Comparison of ENCODE assay signal across 7 cellular contexts in genomic region chr11:66328307-66329144, GRCh38. TPM values are rescaled to one million over a fixed set of nuclear protein-coding genes. Genes with fewer than 3 reads are reported as not detected.
DNase-seq lines count a peak whose midpoint lies in the region; ATAC-seq, FAIRE-seq and TF ChIP-seq lines count a peak whose summit lies in the region.

No MANE protein-coding gene starts in this region.

- H3K27me3 ChIP-seq in Panc1 (ENCODE audit: control insufficient read depth, insufficient read depth, low read length) = no peaks in the 10 kb centered on the region
- no peaks in the 10 kb centered on the region for H3K27me3 ChIP-seq in neural cell (ENCODE audit: insufficient read depth, low read depth, low read length)

- peak overlapping the region in 1 of 3 donors; percentile 16 for H3K27ac Mint-ChIP-seq in IgD-negative memory B cell
- no peak overlapping the region for H3K27ac Mint-ChIP-seq in activated T-cell treated with anti-CD3 and anti-CD28 coated beads, Interleukin-2, amount 50 U/mL, for 72 hours
- peak overlapping the region; percentile 88 for H3K27ac Mint-ChIP-seq in stimulated activated naive CD8-positive, alpha-beta T cell treated with anti-CD3 and anti-CD28 coated beads, Interleukin-15, Interleukin-2, amounts not matched to agents 100 ng/mL and 50 ng/mL, for 24 hours

- H3K9me2 ChIP-seq in neural cell (ENCODE audit: insufficient read depth, low read length) = no peaks in the 10 kb centered on the region

- peaks cover 18% of the 10 kb centered on the region for H3K4me1 ChIP-seq in Panc1 (ENCODE audit: control insufficient read depth, insufficient read depth, low read length)

- H4K20me1 ChIP-seq in neural cell (ENCODE audit: insufficient read depth) = no peaks in the 10 kb centered on the region

- POLR2A ChIA-PET in Panc1 (lab: Charles Lee) = no interaction called here

- peak; percentile 100 for FAIRE-seq in GM12892 (lab: Jason Lieb, UNC)

- peaks cover 0 to 9% (median 9%) of the 10 kb centered on the region in 3 donors for H3K4me1 Mint-ChIP-seq in IgD-negative memory B cell
- H3K4me1 Mint-ChIP-seq in activated T-cell treated with anti-CD3 and anti-CD28 coated beads, Interleukin-2, amount 50 U/mL, for 72 hours (ENCODE audit: low read depth) = peaks cover 44% of the 10 kb centered on the region
- peaks cover 39% of the 10 kb centered on the region for H3K4me1 Mint-ChIP-seq in stimulated activated naive CD8-positive, alpha-beta T cell treated with anti-CD3 and anti-CD28 coated beads, Interleukin-15, Interleukin-2, amounts not matched to agents 100 ng/mL and 50 ng/mL, for 24 hours (ENCODE audit: low read depth)

- CTCF ChIA-PET in Panc1 (lab: Charles Lee) = interaction anchor here (1.1 to 1.2 kb wide), 2 partner anchors 16 to 19 kb away, joined by 5 to 15 read pairs; no protein-coding TSS in a partner anchor

- H3K4me3 Mint-ChIP-seq in IgD-negative memory B cell = peak overlapping the region in 3 of 4 donors; percentile 18 to 86 (median 72)
- H3K4me3 Mint-ChIP-seq in activated T-cell treated with anti-CD3 and anti-CD28 coated beads, Interleukin-2, amount 50 U/mL, for 72 hours = peak overlapping the region; percentile 56 to 60
- peak overlapping the region; percentile 48 for H3K4me3 Mint-ChIP-seq in stimulated activated naive CD8-positive, alpha-beta T cell treated with anti-CD3 and anti-CD28 coated beads, Interleukin-15, Interleukin-2, amounts not matched to agents 100 ng/mL and 50 ng/mL, for 24 hours

- no peaks in the 10 kb centered on the region for H3K36me3 Mint-ChIP-seq in IgD-negative memory B cell
- no peaks in the 10 kb centered on the region for H3K36me3 Mint-ChIP-seq in activated T-cell treated with anti-CD3 and anti-CD28 coated beads, Interleukin-2, amount 50 U/mL, for 72 hours (ENCODE audit: insufficient read depth in 2 of 2)
- no peaks in the 10 kb centered on the region for H3K36me3 Mint-ChIP-seq in stimulated activated naive CD8-positive, alpha-beta T cell treated with anti-CD3 and anti-CD28 coated beads, Interleukin-15, Interleukin-2, amounts not matched to agents 100 ng/mL and 50 ng/mL, for 24 hours (ENCODE audit: low read depth)

- intact Hi-C loops in Panc1 (cut with micrococcal nuclease; ENCODE audit: unreplicated experiment) = loop anchor here (2.0 kb wide), 1 partner anchor 16 kb away; no protein-coding TSS in a partner anchor

- H3K27ac ChIP-seq in Panc1 (ENCODE audit: low read length) = peak overlapping the region; percentile 9; the same call in 1 of the 2 replicates
- no peak overlapping the region for H3K27ac ChIP-seq in neural cell (ENCODE audit: low read length)

- TF ChIP-seq RAD21 in neural cell (conservative IDR thresholded peaks at IDR 0.05) = peak; percentile 79

- H3K36me3 ChIP-seq in Panc1 (ENCODE audit: control insufficient read depth, insufficient read depth, low read length) (no peaks in the 10 kb centered on the region), neural cell (ENCODE audit: insufficient read depth, low read length) (no peaks in the 10 kb centered on the region)

- peak; percentile 99 for TF ChIP-seq CTCF in Panc1 (IDR thresholded peaks at IDR 0.05)
- TF ChIP-seq CTCF in fibroblast of mammary gland (conservative IDR thresholded peaks at IDR 0.05; ENCODE audit: control insufficient read depth, insufficient read depth, low read depth, low read length) = peak; percentile 84
- peak; percentile 91 for TF ChIP-seq CTCF in neural cell (IDR thresholded peaks at IDR 0.05; ENCODE audit: poor library complexity, severe bottlenecking)

- in situ Hi-C loops in Panc1 (cut with HindIII; ENCODE audit: low pct_unique_long_range_greater_than_20kb, low sequenced_read_pairs) = no loop called here

- peak; percentile 88 for DNase-seq in GM12892 (ENCODE audit: insufficient read length)
- DNase-seq in Panc1 (ENCODE audit: low read depth, low spot score) = peak; percentile 72
- DNase-seq in activated T-cell treated with anti-CD3 and anti-CD28 coated beads, Interleukin-2, amount 50 U/mL, for 72 hours = peak; percentile 82 to 87
- DNase-seq in fibroblast of mammary gland (ENCODE audit: low read depth) = peak; percentile 71

- H3F3A ChIP-seq in neural cell (ENCODE audit: insufficient read depth, low read length, poor library complexity, severe bottlenecking) = no peaks in the 10 kb centered on the region

- no peak for TF ChIP-seq EP300 in neural cell (conservative IDR thresholded peaks at IDR 0.05; ENCODE audit: poor library complexity, severe bottlenecking)

- no peak overlapping the region for H3K4me2 ChIP-seq in neural cell (ENCODE audit: low read length)

- H3K79me2 ChIP-seq in neural cell (replicated peaks; ENCODE audit: insufficient read depth, low read length) = no peaks in the 10 kb centered on the region

- H3K9ac ChIP-seq in neural cell (ENCODE audit: low read length) = peak overlapping the region; percentile 14

- ATAC-seq in Panc1 = peak; percentile 89
- peak; percentile 88 to 89 for ATAC-seq in activated T-cell treated with anti-CD3 and anti-CD28 coated beads, Interleukin-2, amount 50 U/mL, for 72 hours (replicated peaks in 1 of 2)

- no peaks in the 10 kb centered on the region for H3K9me3 Mint-ChIP-seq in IgD-negative memory B cell
- H3K9me3 Mint-ChIP-seq in activated T-cell treated with anti-CD3 and anti-CD28 coated beads, Interleukin-2, amount 50 U/mL, for 72 hours = no peaks in the 10 kb centered on the region
- H3K9me3 Mint-ChIP-seq in stimulated activated naive CD8-positive, alpha-beta T cell treated with anti-CD3 and anti-CD28 coated beads, Interleukin-15, Interleukin-2, amounts not matched to agents 100 ng/mL and 50 ng/mL, for 24 hours = no peaks in the 10 kb centered on the region

- no peak for TF ChIP-seq POLR2A in GM12892 (IDR thresholded peaks at IDR 0.05; ENCODE audit: low read depth, low read length)

- peak overlapping the region in 1 of 2 experiments; percentile 6; a peak in 2 of 4 replicates for H3K4me3 ChIP-seq in Panc1 (ENCODE audit: low read depth in 2 of 2, low read length in 2 of 2)
- H3K4me3 ChIP-seq in fibroblast of mammary gland (ENCODE audit: control insufficient read depth, low read depth, low read length) = no peak overlapping the region
- H3K4me3 ChIP-seq in neural cell (ENCODE audit: low read length) = no peak overlapping the region

- H3K27me3 Mint-ChIP-seq in IgD-negative memory B cell = no peaks in the 10 kb centered on the region
- H3K27me3 Mint-ChIP-seq in activated T-cell treated with anti-CD3 and anti-CD28 coated beads, Interleukin-2, amount 50 U/mL, for 72 hours (ENCODE audit: low read depth) = no peaks in the 10 kb centered on the region
- H3K27me3 Mint-ChIP-seq in stimulated activated naive CD8-positive, alpha-beta T cell treated with anti-CD3 and anti-CD28 coated beads, Interleukin-15, Interleukin-2, amounts not matched to agents 100 ng/mL and 50 ng/mL, for 24 hours = no peaks in the 10 kb centered on the region

- no peaks in the 10 kb centered on the region for H3K9me3 ChIP-seq in Panc1 (ENCODE audit: control insufficient read depth, insufficient read depth, low read depth, low read length)
- H3K9me3 ChIP-seq in neural cell (ENCODE audit: low read length) = no peaks in the 10 kb centered on the region

- no peak overlapping the region for H2AFZ ChIP-seq in neural cell (ENCODE audit: low read depth, low read length)

- BruUV-seq in Panc1 (replicated peaks; lab: Mats Ljungman, UMichigan) = no TSS peak

TF ChIP-seq in neural cell, 6 proteins besides CTCF, POLR2A, EP300 and RAD21 (continues in another document):
- no peak for TF ChIP-seq EZH2 (IDR thresholded peaks at IDR 0.05; ENCODE audit: borderline replicate concordance, insufficient read depth, low read length, poor library complexity, severe bottlenecking)
- TF ChIP-seq POLR2AphosphoS5 (IDR thresholded peaks at IDR 0.05) = no peak

RNA-seq across cellular contexts. Expression of gene RIN1, which starts 7.7 kb away (rescaled TPM):
- not detected for polyA plus RNA-seq in GM12892 (2012; ENCODE audit: missing spikeins)
- polyA plus RNA-seq in IgD-negative memory B cell (0.28 TPM), neural cell (1.4 and 4.2 TPM in 2 replicates)
- 21.7 TPM for total RNA-seq in Panc1 (2021; ENCODE audit: unreplicated experiment)
- polyA plus RNA-seq in Panc1 (2012; ENCODE audit: insufficient read length) = 14.2 TPM
- total RNA-seq in activated T-cell treated with anti-CD3 and anti-CD28 coated beads, Interleukin-2, amount 50 U/mL, for 72 hours = 1 to 10 TPM; 1.8 to 2.8 TPM
- polyA minus RNA-seq in neural cell = 0.24 and 1.3 TPM in 2 replicates

RNA-seq across cellular contexts. Expression of gene CD248, which starts 11.7 kb away (rescaled TPM):
- polyA plus RNA-seq in GM12892 (2012; ENCODE audit: missing spikeins) = not detected
- polyA plus RNA-seq in IgD-negative memory B cell (0.19 TPM), neural cell (not detected in 2 replicates)
- total RNA-seq in Panc1 (2021; ENCODE audit: unreplicated experiment) = 0.15 TPM
- not detected for polyA plus RNA-seq in Panc1 (2012; ENCODE audit: insufficient read length)
- total RNA-seq in activated T-cell treated with anti-CD3 and anti-CD28 coated beads, Interleukin-2, amount 50 U/mL, for 72 hours = 1 to 10 TPM; 3.0 to 3.9 TPM
- not detected in 2 replicates for polyA minus RNA-seq in neural cell

RNA-seq across cellular contexts. Expression of gene BRMS1, which starts 16.4 kb away (rescaled TPM):
- 24.6 TPM for polyA plus RNA-seq in GM12892 (2012; ENCODE audit: missing spikeins)
- polyA plus RNA-seq in IgD-negative memory B cell (80.6 TPM), neural cell (78.3 and 108 TPM in 2 replicates)
- 80.5 TPM for total RNA-seq in Panc1 (2021; ENCODE audit: unreplicated experiment)
- polyA plus RNA-seq in Panc1 (2012; ENCODE audit: insufficient read length) = 89.0 TPM
- total RNA-seq in activated T-cell treated with anti-CD3 and anti-CD28 coated beads, Interleukin-2, amount 50 U/mL, for 72 hours = 10 to 100 TPM; 41.4 to 46.4 TPM
- 31.5 and 32.9 TPM in 2 replicates for polyA minus RNA-seq in neural cell

RNA-seq across cellular contexts. Expression of gene B4GAT1, which starts 18.9 kb away (rescaled TPM):
- polyA plus RNA-seq in GM12892 (2012; ENCODE audit: missing spikeins) = 3.6 TPM
- polyA plus RNA-seq in IgD-negative memory B cell (6.1 TPM), neural cell (162 TPM in 2 replicates)
- total RNA-seq in Panc1 (2021; ENCODE audit: unreplicated experiment) = 29.3 TPM
- 58.0 TPM for polyA plus RNA-seq in Panc1 (2012; ENCODE audit: insufficient read length)
- 1 to 10 TPM; 6.3 to 8.3 TPM for total RNA-seq in activated T-cell treated with anti-CD3 and anti-CD28 coated beads, Interleukin-2, amount 50 U/mL, for 72 hours
- 81.5 and 92.8 TPM in 2 replicates for polyA minus RNA-seq in neural cell

RNA-seq across cellular contexts. Expression of gene TMEM151A, which starts 36.8 kb away (rescaled TPM):
- polyA plus RNA-seq in GM12892 (2012; ENCODE audit: missing spikeins) = not detected
- polyA plus RNA-seq in IgD-negative memory B cell (not detected), neural cell (5.3 and 8.4 TPM in 2 replicates)
- 11.0 TPM for total RNA-seq in Panc1 (2021; ENCODE audit: unreplicated experiment)
- polyA plus RNA-seq in Panc1 (2012; ENCODE audit: insufficient read length) = 16.8 TPM
- total RNA-seq in activated T-cell treated with anti-CD3 and anti-CD28 coated beads, Interleukin-2, amount 50 U/mL, for 72 hours = under 1 TPM in 1 of 2 donors, not detected in 1; 0.10 TPM
- polyA minus RNA-seq in neural cell = 6.3 and 7.3 TPM in 2 replicates
